15 cellular contexts compared by ENCODE assay signal in the genomic region with DNA sequence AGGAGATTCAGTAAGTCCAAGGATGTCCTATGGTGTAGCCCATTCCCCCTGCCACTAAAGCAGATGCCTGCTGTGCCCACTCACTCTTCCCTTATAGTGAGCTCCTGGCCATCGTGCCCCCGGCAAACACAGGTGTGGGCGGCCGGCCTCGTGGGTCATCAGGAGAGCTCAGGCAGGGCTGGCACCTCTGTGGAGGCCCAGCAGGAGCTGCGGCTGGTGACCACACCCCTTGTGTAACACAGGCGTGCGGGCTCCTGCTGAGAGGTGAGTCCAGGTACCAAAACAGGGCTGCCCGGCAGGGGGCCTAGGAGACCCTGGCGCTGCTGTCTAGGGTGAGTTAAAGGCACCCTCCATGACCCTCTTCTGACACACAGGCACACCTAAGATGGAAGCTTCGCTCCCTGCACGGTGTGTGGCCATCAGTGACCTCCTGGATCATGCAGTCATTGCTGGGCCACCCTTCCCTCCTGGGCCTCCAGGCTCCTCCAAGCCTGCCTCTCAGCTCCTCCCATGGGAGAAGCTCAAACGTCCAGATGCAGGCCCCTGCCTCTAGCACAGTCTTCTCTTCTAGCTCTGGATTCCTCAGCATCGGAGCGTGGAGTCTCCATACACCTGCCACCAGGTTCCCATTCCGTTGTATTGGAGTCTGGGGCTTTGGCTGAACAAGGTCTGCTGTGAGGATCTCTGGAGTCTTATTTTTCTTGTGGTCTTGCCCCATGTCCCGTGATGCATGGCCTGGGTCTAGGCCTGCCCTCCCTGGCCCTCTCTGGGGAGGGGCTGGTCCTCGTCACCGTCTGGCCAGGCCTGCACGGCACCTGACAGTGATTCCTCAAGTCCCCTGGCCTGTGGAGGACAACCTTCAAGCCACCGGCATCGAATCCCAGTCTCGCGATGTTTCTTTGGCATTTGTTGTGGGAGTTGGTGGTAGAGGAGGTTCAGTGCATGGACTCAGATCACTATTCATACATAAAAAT.
DNase-seq lines count a peak whose midpoint lies in the region; ATAC-seq and TF ChIP-seq lines count a peak whose summit lies in the region.
"Had no signal": no experiment of that assay in that cellular context is flagged by ENCODE, and none has a peak within 500 bp of the region (broad histone marks: within the 10 kb centered on the region; RNA-seq: fewer than 3 reads in every experiment).

No MANE protein-coding gene starts in this region.

- H3F3A ChIP-seq in neural progenitor cell (ENCODE audit: low read depth) (no peaks in the 10 kb centered on the region), PC-9 (ENCODE audit: insufficient read depth, low read depth) (no peaks in the 10 kb centered on the region)

- TF ChIP-seq CTCF in C4-2B (conservative IDR thresholded peaks at IDR 0.05) (no peak), VCaP (conservative IDR thresholded peaks at IDR 0.05) (no peak), neural progenitor cell (IDR thresholded peaks at IDR 0.05) (no peak), upper lobe of right lung (IDR thresholded peaks at IDR 0.05) (no peak), PC-9 (conservative IDR thresholded peaks at IDR 0.05) (no peak)

- H3K4me2 ChIP-seq in neural progenitor cell (no peak overlapping the region), PC-9 (no peak overlapping the region)
- H3K4me2 ChIP-seq: A549 had no signal

- H3K9ac ChIP-seq in neural progenitor cell, result no peak overlapping the region

- no peak overlapping the region for H3K4me3 Mint-ChIP-seq in neural progenitor cell
- H3K4me3 Mint-ChIP-seq: CD14-positive monocyte; CD8-positive, alpha-beta T cell; H9 had no signal

- no peaks in the 10 kb centered on the region for H3K36me3 Mint-ChIP-seq in neural progenitor cell
- H3K36me3 Mint-ChIP-seq: CD14-positive monocyte; CD8-positive, alpha-beta T cell had no signal

- H4K20me1 ChIP-seq in neural progenitor cell (ENCODE audit: low read depth) (no peaks in the 10 kb centered on the region), PC-9 (ENCODE audit: insufficient read depth) (no peaks in the 10 kb centered on the region)

- H3K4me1 ChIP-seq in neural progenitor cell (no peaks in the 10 kb centered on the region), upper lobe of right lung (no peaks in the 10 kb centered on the region), PC-9 (replicated peaks; ENCODE audit: insufficient read depth) (peaks cover 24% of the 10 kb centered on the region)
- H3K4me1 ChIP-seq: A549, BE2C had no signal

- no peaks in the 10 kb centered on the region for H3K27me3 ChIP-seq in neural progenitor cell
- no peaks in the 10 kb centered on the region for H3K27me3 ChIP-seq in upper lobe of right lung
- H3K27me3 ChIP-seq in PC-9 (ENCODE audit: insufficient read depth, low read depth), result peaks cover 40% of the 10 kb centered on the region
- H3K27me3 ChIP-seq: BE2C had no signal

- no peak overlapping the region for H2AFZ ChIP-seq in neural progenitor cell (replicated peaks)
- no peak overlapping the region for H2AFZ ChIP-seq in PC-9

- POLR2A ChIA-PET in PC-9 (lab: Charles Lee; ENCODE audit: unreplicated experiment), result no interaction called here

- H3K36me3 ChIP-seq in neural progenitor cell (no peaks in the 10 kb centered on the region), upper lobe of right lung (no peaks in the 10 kb centered on the region), PC-9 (ENCODE audit: low read depth) (no peaks in the 10 kb centered on the region)
- H3K36me3 ChIP-seq: BE2C had no signal

- H3K9me3 ChIP-seq in neural progenitor cell (ENCODE audit: low read depth) (no peaks in the 10 kb centered on the region), upper lobe of right lung (no peaks in the 10 kb centered on the region), PC-9 (ENCODE audit: insufficient read depth, low read depth) (no peaks in the 10 kb centered on the region)
- H3K9me3 ChIP-seq: BE2C had no signal

- peaks cover 8% of the 10 kb centered on the region for H3K27me3 Mint-ChIP-seq in neural progenitor cell (ENCODE audit: insufficient read depth, low read depth)

- H3K4me1 Mint-ChIP-seq in neural progenitor cell, result peaks cover 5% of the 10 kb centered on the region
- H3K4me1 Mint-ChIP-seq: CD14-positive monocyte had no signal

- ATAC-seq in upper lobe of right lung, result peak; percentile 12
- ATAC-seq in esophagus mucosa, result no peak
- ATAC-seq: A549; CD8-positive, alpha-beta T cell had no signal

- no peaks in the 10 kb centered on the region for H3K79me2 ChIP-seq in neural progenitor cell (ENCODE audit: low read depth)
- H3K79me2 ChIP-seq in PC-9 (ENCODE audit: low read depth), result no peaks in the 10 kb centered on the region

- H3K4me3 ChIP-seq in neural progenitor cell (no peak overlapping the region), upper lobe of right lung (no peak overlapping the region), PC-9 (no peak overlapping the region)
- H3K4me3 ChIP-seq: A549 had no signal

- BruUV-seq in PC-9 (replicated peaks; lab: Mats Ljungman, UMichigan), result no TSS peak

- H3K9me2 ChIP-seq in PC-9 (ENCODE audit: insufficient read depth), result no peaks in the 10 kb centered on the region

- H3K27ac Mint-ChIP-seq in neural progenitor cell, result peak overlapping the region; percentile 66
- H3K27ac Mint-ChIP-seq: CD14-positive monocyte; CD8-positive, alpha-beta T cell; H9 had no signal

- peaks cover 5% of the 10 kb centered on the region for H3K9me3 Mint-ChIP-seq in neural progenitor cell
- H3K9me3 Mint-ChIP-seq: CD8-positive, alpha-beta T cell had no signal

- CTCF ChIA-PET in PC-9 (lab: Charles Lee), result no interaction called here

- intact Hi-C loops in upper lobe of right lung (cut with DNase I) (no loop called here), PC-9 (cut with micrococcal nuclease; ENCODE audit: unreplicated experiment) (no loop called here)

- DNase-seq in neural progenitor cell (ENCODE audit: low spot score), result no peak
- no peak for DNase-seq in upper lobe of right lung
- no peak for DNase-seq in PC-9
- DNase-seq: BE2C; CD8-positive, alpha-beta T cell; COR-L47; DND-41; GDM1; GOT3; H9 had no signal

- peak overlapping the region; percentile 31; the same call in 1 of the 2 replicates for H3K27ac ChIP-seq in C4-2B
- H3K27ac ChIP-seq in VCaP, result peak overlapping the region; percentile 89; the same call in 1 of the 2 replicates
- no peak overlapping the region for H3K27ac ChIP-seq in neural progenitor cell
- no peak overlapping the region for H3K27ac ChIP-seq in upper lobe of right lung
- no peak overlapping the region for H3K27ac ChIP-seq in PC-9
- H3K27ac ChIP-seq: A549 had no signal

Comparison
In these comparisons a context has a peak if more than half of its experiments do, and no peak if none do; other contexts are left out.
1. H3K27ac ChIP-seq: peak in C4-2B (single experiment) and VCaP (single experiment); none in neural progenitor cell (single experiment), upper lobe of right lung (single experiment) and PC-9 (single experiment).